In genomic region chr6:106748547-106749207, GRCh38 we compare ENCODE assay signal across 16 cellular contexts.
A peak's percentile ranks its signal among the peaks of the same experiment; 100 is the strongest.
DNase-seq lines count a peak whose midpoint lies in the region; ATAC-seq, FAIRE-seq and TF ChIP-seq lines count a peak whose summit lies in the region.
"Had no signal": no experiment of that assay in that cellular context is flagged by ENCODE, and none has a peak within 500 bp of the region (broad histone marks: within the 10 kb centered on the region; RNA-seq: fewer than 3 reads in every experiment).

No MANE protein-coding gene starts in this region.

- no peak overlapping the region for H2AFZ ChIP-seq in K562 (ENCODE audit: low read depth, low read length)

- H3K9me3 ChIP-seq in DOHH2 (ENCODE audit: control insufficient read depth, insufficient read depth, low read length) (no peaks in the 10 kb centered on the region), HUES48 (ENCODE audit: control insufficient read depth, insufficient read depth, low read length) (peaks cover 8% of the 10 kb centered on the region), K562 (replicated peaks; ENCODE audit: control insufficient read depth, insufficient read depth, low read depth, low read length) (no peaks in the 10 kb centered on the region; the same call in 1 of the 2 replicates), iPS-20b (ENCODE audit: insufficient read depth, low read depth, low read length) (peaks cover 7% of the 10 kb centered on the region)

- no peak for TF ChIP-seq POLR2A in K562 (conservative IDR thresholded peaks at IDR 0.05)

- no peaks in the 10 kb centered on the region for H4K20me1 ChIP-seq in DOHH2 (ENCODE audit: control insufficient read depth, insufficient read depth, low read depth, low read length)
- no peaks in the 10 kb centered on the region for H4K20me1 ChIP-seq in K562 (replicated peaks; ENCODE audit: control insufficient read depth, insufficient read depth, low read length)

- 13% methylated on average over 3 of the region's 3 CpGs for WGBS in K562 (ENCODE audit: insufficient coverage, low coverage, missing lambda C conversion rate)

- peak in 1 of 4 experiments; percentile 12 for DNase-seq in K562 (ENCODE audit: extremely low read depth in 1 of 4, low spot score in 3 of 4)
- no peak for DNase-seq in effector CD4-positive, alpha-beta T cell
- no peak for DNase-seq in substantia nigra (lab: John Stamatoyannopoulos, UW)
- DNase-seq: activated CD4-positive, alpha-beta T cell treated with anti-CD3 and anti-CD28 coated beads, Interleukin-2, amount 10 ng/mL, durations not matched to agents 24 days and 14 days; activated T-cell treated with anti-CD3 and anti-CD28 coated beads, Interleukin-2, amount 50 U/mL, for 72 hours; anterior cingulate cortex; dermis blood vessel endothelial cell; left cardiac atrium; naive B cell; stimulated activated CD4-positive, alpha-beta T cell treated with anti-CD3 and anti-CD28 coated beads, Interleukin-2, amount 100 ng/mL, for 48 hours had no signal

- CTCF ChIA-PET in K562 (lab: Yijun Ruan, JAX; ENCODE audit: low intra/inter-chr PET ratio): no interaction called here

- no peaks in the 10 kb centered on the region for H3K9me2 ChIP-seq in DOHH2 (replicated peaks; ENCODE audit: control insufficient read depth, low read length)

- no TSS peak for BruUV-seq in K562 (replicated peaks; lab: Mats Ljungman, UMichigan)

- H3K9me1 ChIP-seq in K562 (ENCODE audit: control insufficient read depth, insufficient read depth, low read length): no peaks in the 10 kb centered on the region

- no peak for TF ChIP-seq EP300 in K562 (IDR thresholded peaks at IDR 0.05; ENCODE audit: low read length)

- ATAC-seq in K562: peak; percentile 44; the same call in 1 of the 3 replicates
- ATAC-seq in HG02840 (IDR thresholded peaks at IDR 0.05; ENCODE audit: low FRiP score, unreplicated experiment): no peak
- no peak for ATAC-seq in HG02571 (IDR thresholded peaks at IDR 0.05; ENCODE audit: unreplicated experiment)
- ATAC-seq: activated T-cell treated with anti-CD3 and anti-CD28 coated beads, Interleukin-2, amount 50 U/mL, for 72 hours; left cardiac atrium had no signal

- H3K4me3 ChIP-seq in DOHH2 (ENCODE audit: low read length): no peak overlapping the region
- no peak overlapping the region; the same call in 1 of the 2 replicates for H3K4me3 ChIP-seq in HUES48 (ENCODE audit: low read depth, low read length)
- no peak overlapping the region for H3K4me3 ChIP-seq in K562
- H3K4me3 ChIP-seq in iPS-20b (ENCODE audit: low read length): peak overlapping the region; percentile 40; the same call in 1 of the 2 replicates

- no peak overlapping the region for H3K9ac ChIP-seq in HUES48 (ENCODE audit: low read depth, low read length)
- H3K9ac ChIP-seq in K562 (ENCODE audit: insufficient read depth in 1 of 2, low read depth in 2 of 2, low read length in 2 of 2): no peak overlapping the region
- no peak overlapping the region; the same call in 1 of the 2 replicates for H3K9ac ChIP-seq in iPS-20b (ENCODE audit: low read depth, low read length)

- TF ChIP-seq RAD21 in K562 (CRISPR knock-in tag; conservative IDR thresholded peaks at IDR 0.05 in 1 of 2, IDR thresholded peaks at IDR 0.05 in 1 of 2): no peak

- H3K27me3 ChIP-seq in DOHH2 (ENCODE audit: control insufficient read depth, low read length): no peaks in the 10 kb centered on the region
- no peaks in the 10 kb centered on the region for H3K27me3 ChIP-seq in HUES48 (ENCODE audit: control insufficient read depth, insufficient read depth, low read length)
- no peaks in the 10 kb centered on the region; a peak in 1 of 5 replicates for H3K27me3 ChIP-seq in K562 (ENCODE audit: control insufficient read depth in 2 of 2, insufficient read depth in 2 of 2, low read length in 2 of 2)
- H3K27me3 ChIP-seq in iPS-20b (ENCODE audit: insufficient read depth, low read length): no peaks in the 10 kb centered on the region

- H3K36me3 ChIP-seq in DOHH2 (ENCODE audit: control insufficient read depth, low read length) (peaks cover 3% of the 10 kb centered on the region; the same call in 1 of the 2 replicates), HUES48 (ENCODE audit: control insufficient read depth, insufficient read depth, low read length) (no peaks in the 10 kb centered on the region), K562 (ENCODE audit: control insufficient read depth, insufficient read depth, low read length) (no peaks in the 10 kb centered on the region), iPS-20b (ENCODE audit: insufficient read depth, low read depth, low read length) (no peaks in the 10 kb centered on the region)

- no peak for FAIRE-seq in K562 (lab: Jason Lieb, UNC)
- FAIRE-seq: frontal cortex had no signal

- TF ChIP-seq CTCF in DOHH2 (IDR thresholded peaks at IDR 0.05; ENCODE audit: low read depth, low read length, poor library complexity, severe bottlenecking) (peak; percentile 60), K562 (IDR thresholded peaks at IDR 0.05 in 2 of 3, conservative IDR thresholded peaks at IDR 0.05 in 1 of 3; ENCODE audit: insufficient read depth in 2 of 3, low read depth in 1 of 3, low read length in 3 of 3) (peak in 1 of 3 experiments; percentile 22; a peak in 1 of 6 replicates)

- H3K4me1 ChIP-seq in DOHH2 (ENCODE audit: control insufficient read depth, low read length) (peaks cover 30% of the 10 kb centered on the region), HUES48 (ENCODE audit: control insufficient read depth, insufficient read depth, low read length) (peaks cover 34% of the 10 kb centered on the region), K562 (replicated peaks in 1 of 2; ENCODE audit: control insufficient read depth in 2 of 2, insufficient read depth in 2 of 2, low read length in 2 of 2) (no peaks in the 10 kb centered on the region; a peak in 1 of 5 replicates), iPS-20b (ENCODE audit: insufficient read depth, low read length) (peaks cover 33% of the 10 kb centered on the region)

- no peaks in the 10 kb centered on the region for H3F3A ChIP-seq in DOHH2 (ENCODE audit: control insufficient read depth, insufficient read depth)

- intact Hi-C loops in K562 (cut with micrococcal nuclease): no loop called here

- H3K79me2 ChIP-seq in DOHH2 (ENCODE audit: control insufficient read depth, low read length) (no peaks in the 10 kb centered on the region), K562 (ENCODE audit: control insufficient read depth, insufficient read depth, low read length) (no peaks in the 10 kb centered on the region)

- no peak overlapping the region for H3K4me2 ChIP-seq in DOHH2 (ENCODE audit: low read length)
- H3K4me2 ChIP-seq in K562 (ENCODE audit: insufficient read depth, low read length): no peak overlapping the region

- in situ Hi-C loops in K562 (cut with MboI): no loop called here

- POLR2A ChIA-PET in K562 (lab: Yijun Ruan, JAX): interaction anchor here (0.9 kb wide), 1 partner anchor 12 kb away, joined by 3 read pairs; no protein-coding TSS in a partner anchor

- H3K27ac ChIP-seq in DOHH2 (ENCODE audit: low read depth, low read length): no peak overlapping the region
- peak overlapping the region; percentile 74 for H3K27ac ChIP-seq in HUES48 (ENCODE audit: low read depth, low read length)
- H3K27ac ChIP-seq in K562 (ENCODE audit: extremely low read depth, low read depth, low read length): no peak overlapping the region
- H3K27ac ChIP-seq in iPS-20b (ENCODE audit: low read length): no peak overlapping the region
- no peak overlapping the region for H3K27ac ChIP-seq in substantia nigra (ENCODE audit: low read depth, low read length, poor library complexity, severe bottlenecking)

TF ChIP-seq in K562, 482 proteins besides CTCF, POLR2A, EP300 and RAD21:
- no peak for TF ChIP-seq ZNF232 (CRISPR knock-in tag; IDR thresholded peaks at IDR 0.05)
- TF ChIP-seq PTRF (tag; IDR thresholded peaks at IDR 0.05): no peak
- no peak for TF ChIP-seq PCBP2 (IDR thresholded peaks at IDR 0.05; ENCODE audit: low read depth, low read length, poor library complexity, severe bottlenecking)
- TF ChIP-seq NFYB (IDR thresholded peaks at IDR 0.05; ENCODE audit: extremely low read depth, insufficient read length): no peak
TF ChIP-seq in K562: peak in this region for 0.
